ENCODE assay signal across 6 cellular contexts in the genomic region with DNA sequence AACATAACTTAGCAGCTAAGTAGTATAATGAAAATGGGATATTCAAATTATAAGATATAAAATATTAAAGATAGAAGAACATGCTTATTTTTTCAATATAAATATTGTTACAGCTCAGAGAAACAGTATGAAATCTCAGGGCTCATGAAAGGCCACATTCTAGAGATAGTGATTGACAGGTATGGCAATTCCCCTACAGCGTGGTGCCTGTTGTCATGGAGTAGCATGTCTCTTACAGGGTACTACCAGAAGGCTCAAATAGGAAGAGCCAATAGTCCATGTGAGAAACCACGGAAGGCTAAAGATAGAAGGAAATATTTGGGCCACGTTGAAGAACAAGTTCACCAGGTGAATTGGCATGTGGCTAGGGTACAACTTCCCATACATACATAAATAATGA.
A peak's percentile ranks its signal among the peaks of the same experiment; 100 is the strongest.
DNase-seq lines count a peak whose midpoint lies in the region; ATAC-seq, FAIRE-seq and TF ChIP-seq lines count a peak whose summit lies in the region.
"Not testable (repeated sequence)": the region's sequence is repeated elsewhere in the genome, so short reads cannot be mapped to it uniquely, and the experiment has no call there.

No MANE protein-coding gene starts in this region.

- H3K9ac ChIP-seq in K562 (ENCODE audit: insufficient read depth in 1 of 2, low read depth in 2 of 2, low read length in 2 of 2); endothelial cell of umbilical vein (replicated peaks; ENCODE audit: extremely low read depth, insufficient read depth, low read length): not testable (repeated sequence)

- not testable (repeated sequence) for H3K4me2 ChIP-seq in K562 (ENCODE audit: insufficient read depth, low read length); endothelial cell of umbilical vein (ENCODE audit: insufficient read depth, low read length)

- not testable (repeated sequence) for DNase-seq in GM18507 (ENCODE audit: extremely low spot score, insufficient read length, low read depth); HTR-8/SVneo (ENCODE audit: insufficient read length, low spot score); K562 (ENCODE audit: extremely low read depth in 1 of 4, low spot score in 3 of 4); endothelial cell of umbilical vein (ENCODE audit: low read depth, low spot score); urothelium cell line (ENCODE audit: low spot score)
- peak; percentile 18 for DNase-seq in retina

- H3K27me3 ChIP-seq in K562 (ENCODE audit: control insufficient read depth in 2 of 2, insufficient read depth in 2 of 2, low read length in 2 of 2); endothelial cell of umbilical vein (ENCODE audit: control insufficient read depth in 2 of 2, insufficient read depth in 2 of 2, low read length in 2 of 2): not testable (repeated sequence)

- H3K79me2 ChIP-seq in K562 (ENCODE audit: control insufficient read depth, insufficient read depth, low read length); endothelial cell of umbilical vein (ENCODE audit: control insufficient read depth, insufficient read depth, low read length): not testable (repeated sequence)

- H2AFZ ChIP-seq in K562 (ENCODE audit: low read depth, low read length); endothelial cell of umbilical vein (ENCODE audit: low read depth, low read length): not testable (repeated sequence)

- CTCF ChIA-PET in K562 (lab: Yijun Ruan, JAX; ENCODE audit: low intra/inter-chr PET ratio); endothelial cell of umbilical vein (lab: Charles Lee): not testable (repeated sequence)

- H3K4me3 ChIP-seq in K562; endothelial cell of umbilical vein (replicated peaks in 1 of 3; ENCODE audit: insufficient read depth in 1 of 3, low read depth in 1 of 3, low read length in 3 of 3): not testable (repeated sequence)

- not testable (repeated sequence) for TF ChIP-seq POLR2A in K562 (conservative IDR thresholded peaks at IDR 0.05); endothelial cell of umbilical vein (IDR thresholded peaks at IDR 0.05; ENCODE audit: low read depth, low read length)

- H3K27ac ChIP-seq in K562 (ENCODE audit: extremely low read depth, low read depth, low read length); endothelial cell of umbilical vein (ENCODE audit: insufficient read depth, low read depth, low read length): not testable (repeated sequence)

- ATAC-seq in K562 = not testable (repeated sequence)

- not testable (repeated sequence) for TF ChIP-seq EP300 in K562 (IDR thresholded peaks at IDR 0.05; ENCODE audit: low read length)

- in situ Hi-C loops in K562 (cut with MboI) = not testable (repeated sequence)

- not testable (repeated sequence) for H4K20me1 ChIP-seq in K562 (replicated peaks; ENCODE audit: control insufficient read depth, insufficient read depth, low read length); endothelial cell of umbilical vein (replicated peaks; ENCODE audit: control insufficient read depth, extremely low read depth, insufficient read depth, low read length)

- WGBS in K562 (ENCODE audit: insufficient coverage, low coverage, missing lambda C conversion rate) = 0% methylated on average over 3 of the region's 3 CpGs

- TF ChIP-seq CTCF in K562 (IDR thresholded peaks at IDR 0.05 in 2 of 3, conservative IDR thresholded peaks at IDR 0.05 in 1 of 3; ENCODE audit: insufficient read depth in 2 of 3, low read depth in 1 of 3, low read length in 3 of 3); endothelial cell of umbilical vein (IDR thresholded peaks at IDR 0.05; ENCODE audit: extremely low read depth in 1 of 2, insufficient read depth in 1 of 2, low read depth in 1 of 2, low read length in 2 of 2): not testable (repeated sequence)

- peak; percentile 39 for FAIRE-seq in GM18507 (lab: Jason Lieb, UNC)
- FAIRE-seq in HTR-8/SVneo (lab: Jason Lieb, UNC) = peak; percentile 95
- peak; percentile 11 for FAIRE-seq in K562 (lab: Jason Lieb, UNC)
- peak; percentile 4 for FAIRE-seq in endothelial cell of umbilical vein (lab: Jason Lieb, UNC)
- FAIRE-seq in urothelium cell line (lab: Jason Lieb, UNC) = peak; percentile 5

- BruUV-seq in K562 (replicated peaks; lab: Mats Ljungman, UMichigan); endothelial cell of umbilical vein (replicated peaks; lab: Mats Ljungman, UMichigan): not testable (repeated sequence)

- intact Hi-C loops in K562 (cut with micrococcal nuclease) = loop anchor here (5.0 kb wide), 1 partner anchor 42 kb away; no protein-coding TSS in a partner anchor
- intact Hi-C loops in endothelial cell of umbilical vein (cut with micrococcal nuclease) = not testable (repeated sequence)

- dilution Hi-C loops in endothelial cell of umbilical vein (cut with MboI; ENCODE audit: extremely low pct_ligation_motif_present, low sequenced_read_pairs) = not testable (repeated sequence)

- H3K4me1 ChIP-seq in K562 (replicated peaks in 1 of 2; ENCODE audit: control insufficient read depth in 2 of 2, insufficient read depth in 2 of 2, low read length in 2 of 2); endothelial cell of umbilical vein (ENCODE audit: control insufficient read depth, extremely low read depth, insufficient read depth, low read length): not testable (repeated sequence)

- not testable (repeated sequence) for H3K36me3 ChIP-seq in K562 (ENCODE audit: control insufficient read depth, insufficient read depth, low read length); endothelial cell of umbilical vein (ENCODE audit: control insufficient read depth in 2 of 2, extremely low read depth in 1 of 2, insufficient read depth in 2 of 2, low read length in 2 of 2)

- POLR2A ChIA-PET in K562 (lab: Yijun Ruan, JAX); endothelial cell of umbilical vein (lab: Charles Lee): not testable (repeated sequence)

- H3K9me1 ChIP-seq in K562 (ENCODE audit: control insufficient read depth, insufficient read depth, low read length); endothelial cell of umbilical vein (replicated peaks; ENCODE audit: control insufficient read depth, extremely low read depth, insufficient read depth, low read length): not testable (repeated sequence)

- not testable (repeated sequence) for TF ChIP-seq RAD21 in K562 (CRISPR knock-in tag; conservative IDR thresholded peaks at IDR 0.05 in 1 of 2, IDR thresholded peaks at IDR 0.05 in 1 of 2)

- H3K9me3 ChIP-seq in K562 (replicated peaks; ENCODE audit: control insufficient read depth, insufficient read depth, low read depth, low read length); endothelial cell of umbilical vein (replicated peaks; ENCODE audit: control insufficient read depth, insufficient read depth, low read length): not testable (repeated sequence)
